Comparison of ENCODE assay signal across 11 cellular contexts in genomic region chr7:39353615-39354376, GRCh38.
DNase-seq lines count a peak whose midpoint lies in the region; ATAC-seq, FAIRE-seq and TF ChIP-seq lines count a peak whose summit lies in the region.
"Had no signal": no experiment of that assay in that cellular context is flagged by ENCODE, and none has a peak within 500 bp of the region (broad histone marks: within the 10 kb centered on the region; RNA-seq: fewer than 3 reads in every experiment).

No MANE protein-coding gene starts in this region.

- no peak for TF ChIP-seq CTCF in bronchial epithelial cell (IDR thresholded peaks at IDR 0.05; ENCODE audit: insufficient read depth, low read length, severe bottlenecking)
- TF ChIP-seq CTCF in left lung (IDR thresholded peaks at IDR 0.05) = no peak

- H3K27ac ChIP-seq in left lung = no peak overlapping the region
- H3K27ac ChIP-seq: KMS-11 had no signal

- H3K36me3 ChIP-seq in bronchial epithelial cell (ENCODE audit: control insufficient read depth, insufficient read depth, low read length) (no peaks in the 10 kb centered on the region), left lung (no peaks in the 10 kb centered on the region)

- H3K27me3 ChIP-seq in bronchial epithelial cell (ENCODE audit: control insufficient read depth, insufficient read depth, low read length) = no peaks in the 10 kb centered on the region
- no peaks in the 10 kb centered on the region for H3K27me3 ChIP-seq in left lung

- no peak overlapping the region for H3K4me3 Mint-ChIP-seq in activated T-helper 2 cell treated with anti-CD3 and anti-CD28 coated beads, Interferon-gamma antibody, Interleukin-2, Interleukin-4, amounts not matched to agents 10 μg/mL and 5 μg/mL and 100 μg/mL, durations not matched to agents 14 hours and 24 hours and 36 hours (ENCODE audit: low read depth)
- H3K4me3 Mint-ChIP-seq in stimulated activated naive B cell treated with anti-CD40 and anti-IgM and Interleukin-4, amounts not matched to agents 10 μg/mL and 1 μg/mL and 100 μg/mL, for 72 hours = no peak overlapping the region
- H3K4me3 Mint-ChIP-seq: B cell had no signal

- ATAC-seq in left lung = peak; percentile 88
- ATAC-seq in stimulated activated naive B cell treated with anti-CD40 and anti-IgM and Interleukin-4, amounts not matched to agents 10 μg/mL and 1 μg/mL and 100 μg/mL, for 72 hours (replicated peaks) = no peak

- H3K4me1 ChIP-seq in left lung = no peaks in the 10 kb centered on the region

- H3K27me3 Mint-ChIP-seq in activated T-helper 2 cell treated with anti-CD3 and anti-CD28 coated beads, Interferon-gamma antibody, Interleukin-2, Interleukin-4, amounts not matched to agents 10 μg/mL and 5 μg/mL and 100 μg/mL, durations not matched to agents 14 hours and 24 hours and 36 hours (ENCODE audit: low read depth) = no peaks in the 10 kb centered on the region
- no peaks in the 10 kb centered on the region for H3K27me3 Mint-ChIP-seq in stimulated activated naive B cell treated with anti-CD40 and anti-IgM and Interleukin-4, amounts not matched to agents 10 μg/mL and 1 μg/mL and 100 μg/mL, for 72 hours

- no peak for FAIRE-seq in bronchial epithelial cell (lab: Jason Lieb, UNC)

- no peak overlapping the region for H3K27ac Mint-ChIP-seq in activated T-helper 2 cell treated with anti-CD3 and anti-CD28 coated beads, Interferon-gamma antibody, Interleukin-2, Interleukin-4, amounts not matched to agents 10 μg/mL and 5 μg/mL and 100 μg/mL, durations not matched to agents 14 hours and 24 hours and 36 hours
- H3K27ac Mint-ChIP-seq in stimulated activated naive B cell treated with anti-CD40 and anti-IgM and Interleukin-4, amounts not matched to agents 10 μg/mL and 1 μg/mL and 100 μg/mL, for 72 hours = no peak overlapping the region
- H3K27ac Mint-ChIP-seq: B cell had no signal

- no peaks in the 10 kb centered on the region for H3K9me3 ChIP-seq in left lung

- H3K4me1 Mint-ChIP-seq in activated T-helper 2 cell treated with anti-CD3 and anti-CD28 coated beads, Interferon-gamma antibody, Interleukin-2, Interleukin-4, amounts not matched to agents 10 μg/mL and 5 μg/mL and 100 μg/mL, durations not matched to agents 14 hours and 24 hours and 36 hours (ENCODE audit: low read depth) = peaks cover 4% of the 10 kb centered on the region
- peaks cover 8 to 17% of the 10 kb centered on the region in 2 donors for H3K4me1 Mint-ChIP-seq in stimulated activated naive B cell treated with anti-CD40 and anti-IgM and Interleukin-4, amounts not matched to agents 10 μg/mL and 1 μg/mL and 100 μg/mL, for 72 hours

- no peaks in the 10 kb centered on the region for H3K36me3 Mint-ChIP-seq in activated T-helper 2 cell treated with anti-CD3 and anti-CD28 coated beads, Interferon-gamma antibody, Interleukin-2, Interleukin-4, amounts not matched to agents 10 μg/mL and 5 μg/mL and 100 μg/mL, durations not matched to agents 14 hours and 24 hours and 36 hours (ENCODE audit: low read depth)
- no peaks in the 10 kb centered on the region for H3K36me3 Mint-ChIP-seq in stimulated activated naive B cell treated with anti-CD40 and anti-IgM and Interleukin-4, amounts not matched to agents 10 μg/mL and 1 μg/mL and 100 μg/mL, for 72 hours

- H3K9me3 Mint-ChIP-seq in activated T-helper 2 cell treated with anti-CD3 and anti-CD28 coated beads, Interferon-gamma antibody, Interleukin-2, Interleukin-4, amounts not matched to agents 10 μg/mL and 5 μg/mL and 100 μg/mL, durations not matched to agents 14 hours and 24 hours and 36 hours = no peaks in the 10 kb centered on the region
- H3K9me3 Mint-ChIP-seq in stimulated activated naive B cell treated with anti-CD40 and anti-IgM and Interleukin-4, amounts not matched to agents 10 μg/mL and 1 μg/mL and 100 μg/mL, for 72 hours = no peaks in the 10 kb centered on the region

- H3K4me3 ChIP-seq in bronchial epithelial cell (ENCODE audit: low read depth, low read length) = no peak overlapping the region
- H3K4me3 ChIP-seq in left lung = no peak overlapping the region

- DNase-seq in A172 (ENCODE audit: low spot score) (peak; percentile 96), NCI-H1105 (lab: John Stamatoyannopoulos, UW) (peak; percentile 84), bronchial epithelial cell (ENCODE audit: low read depth) (peak; percentile 4), left lung (peak in 1 of 2 donors; percentile 73), NCI-H2029 (lab: John Stamatoyannopoulos, UW) (no peak)
- DNase-seq in activated T-helper 2 cell treated with anti-CD3 and anti-CD28 coated beads, Interferon-gamma antibody, Interleukin-2, Interleukin-4, amounts not matched to agents 10 μg/mL and 5 μg/mL and 100 μg/mL, durations not matched to agents 14 hours and 24 hours and 36 hours (ENCODE audit: low spot score) = no peak
- no peak for DNase-seq in stimulated activated naive B cell treated with anti-CD40 and anti-IgM and Interleukin-4, amounts not matched to agents 10 μg/mL and 1 μg/mL and 100 μg/mL, for 72 hours
- no peak for DNase-seq in activated CD4-positive, alpha-beta T cell treated with anti-CD3 and anti-CD28 coated beads, Interleukin-2, amount 50 U/mL, for 1 hour
- DNase-seq: activated CD8-positive, alpha-beta memory T cell treated with anti-CD3 and anti-CD28 coated beads for 24 hours had no signal

- intact Hi-C loops in left lung (cut with DNase I) = no loop called here
- intact Hi-C loops in activated T-helper 2 cell treated with anti-CD3 and anti-CD28 coated beads, Interferon-gamma antibody, Interleukin-2, Interleukin-4, amounts not matched to agents 10 μg/mL and 5 μg/mL and 100 μg/mL, durations not matched to agents 14 hours and 24 hours and 36 hours (cut with micrococcal nuclease) = loop anchor here (10.0 kb wide), 1 partner anchor 61 kb away; no protein-coding TSS in a partner anchor

Comparison
In these comparisons a context has a peak if more than half of its experiments do, and no peak if none do; other contexts are left out.
1. DNase-seq: peak in A172 (single experiment), NCI-H1105 (single experiment) and bronchial epithelial cell (single experiment); none in activated T-helper 2 cell treated with anti-CD3 and anti-CD28 coated beads, Interferon-gamma antibody, Interleukin-2, Interleukin-4, amounts not matched to agents 10 μg/mL and 5 μg/mL and 100 μg/mL, durations not matched to agents 14 hours and 24 hours and 36 hours (single experiment), stimulated activated naive B cell treated with anti-CD40 and anti-IgM and Interleukin-4, amounts not matched to agents 10 μg/mL and 1 μg/mL and 100 μg/mL, for 72 hours (single experiment), activated CD4-positive, alpha-beta T cell treated with anti-CD3 and anti-CD28 coated beads, Interleukin-2, amount 50 U/mL, for 1 hour (single experiment) and NCI-H2029 (single experiment).